Comparison of ENCODE assay signal across 10 cellular contexts in genomic region chr2:96245609-96246390, GRCh38. TPM values are rescaled to one million over a fixed set of nuclear protein-coding genes. Genes with fewer than 3 reads are reported as not detected.
A peak's percentile ranks its signal among the peaks of the same experiment; 100 is the strongest.
DNase-seq lines count a peak whose midpoint lies in the region; ATAC-seq and TF ChIP-seq lines count a peak whose summit lies in the region.
"Had no signal": no experiment of that assay in that cellular context is flagged by ENCODE, and none has a peak within 500 bp of the region (broad histone marks: within the 10 kb centered on the region; RNA-seq: fewer than 3 reads in every experiment).

No MANE protein-coding gene starts in this region.

- H3K4me3 ChIP-seq in fibroblast of mammary gland (ENCODE audit: control insufficient read depth, low read depth, low read length), result no peak overlapping the region
- H3K4me3 ChIP-seq: ascending aorta had no signal

- H3K4me1 Mint-ChIP-seq in activated T-cell treated with anti-CD3 and anti-CD28 coated beads, Interleukin-2, amount 50 U/mL, for 24 hours (ENCODE audit: low read depth), result peaks cover 45% of the 10 kb centered on the region
- H3K4me1 Mint-ChIP-seq in T-cell, result peaks cover 51 to 61% (median 51%) of the 10 kb centered on the region in 3 donors
- peaks cover 37 to 64% of the 10 kb centered on the region in 2 donors for H3K4me1 Mint-ChIP-seq in stimulated activated naive B cell treated with anti-CD40 and anti-IgM and Interleukin-4, amounts not matched to agents 10 μg/mL and 1 μg/mL and 100 μg/mL, for 72 hours

- TF ChIP-seq CTCF in fibroblast of mammary gland (conservative IDR thresholded peaks at IDR 0.05; ENCODE audit: control insufficient read depth, insufficient read depth, low read depth, low read length), result no peak

- H3K36me3 Mint-ChIP-seq in activated T-cell treated with anti-CD3 and anti-CD28 coated beads, Interleukin-2, amount 50 U/mL, for 24 hours (ENCODE audit: low read depth), result peaks cover 15% of the 10 kb centered on the region
- H3K36me3 Mint-ChIP-seq in T-cell, result peaks cover 5% of the 10 kb centered on the region
- peaks cover 39 to 48% of the 10 kb centered on the region in 2 donors for H3K36me3 Mint-ChIP-seq in stimulated activated naive B cell treated with anti-CD40 and anti-IgM and Interleukin-4, amounts not matched to agents 10 μg/mL and 1 μg/mL and 100 μg/mL, for 72 hours

- no peak overlapping the region for H3K4me3 Mint-ChIP-seq in activated T-cell treated with anti-CD3 and anti-CD28 coated beads, Interleukin-2, amount 50 U/mL, for 24 hours
- peak overlapping the region in 1 of 3 donors; percentile 5 for H3K4me3 Mint-ChIP-seq in T-cell
- H3K4me3 Mint-ChIP-seq in stimulated activated naive B cell treated with anti-CD40 and anti-IgM and Interleukin-4, amounts not matched to agents 10 μg/mL and 1 μg/mL and 100 μg/mL, for 72 hours, result peak overlapping the region in 1 of 2 donors; percentile 6

- H3K9me3 Mint-ChIP-seq in activated T-cell treated with anti-CD3 and anti-CD28 coated beads, Interleukin-2, amount 50 U/mL, for 24 hours, result no peaks in the 10 kb centered on the region
- H3K9me3 Mint-ChIP-seq in T-cell, result no peaks in the 10 kb centered on the region
- H3K9me3 Mint-ChIP-seq in stimulated activated naive B cell treated with anti-CD40 and anti-IgM and Interleukin-4, amounts not matched to agents 10 μg/mL and 1 μg/mL and 100 μg/mL, for 72 hours, result peaks cover 4% of the 10 kb centered on the region in 2 donors

- ATAC-seq in T-cell (replicated peaks in 1 of 4) (no peak), HG03280 (IDR thresholded peaks at IDR 0.05; ENCODE audit: unreplicated experiment) (no peak)
- ATAC-seq in stimulated activated naive B cell treated with anti-CD40 and anti-IgM and Interleukin-4, amounts not matched to agents 10 μg/mL and 1 μg/mL and 100 μg/mL, for 72 hours (replicated peaks), result peak; percentile 51 to 56

- CTCF ChIA-PET in T-cell (lab: Charles Lee), result no interaction called here

- POLR2A ChIA-PET in T-cell (lab: Charles Lee), result interaction anchor here (0.6 to 0.8 kb wide), 3 partner anchors 18 to 65 kb away, joined by 3 read pairs; no protein-coding TSS in a partner anchor

- no peaks in the 10 kb centered on the region for H3K27me3 Mint-ChIP-seq in activated T-cell treated with anti-CD3 and anti-CD28 coated beads, Interleukin-2, amount 50 U/mL, for 24 hours
- no peaks in the 10 kb centered on the region for H3K27me3 Mint-ChIP-seq in T-cell
- H3K27me3 Mint-ChIP-seq in stimulated activated naive B cell treated with anti-CD40 and anti-IgM and Interleukin-4, amounts not matched to agents 10 μg/mL and 1 μg/mL and 100 μg/mL, for 72 hours, result no peaks in the 10 kb centered on the region

- no peak for DNase-seq in activated T-cell treated with anti-CD3 and anti-CD28 coated beads, Interleukin-2, amount 50 U/mL, for 24 hours
- no peak for DNase-seq in activated T-cell treated with anti-CD3 and anti-CD28 coated beads, Interleukin-2, amount 50 U/mL, for 48 hours
- DNase-seq in T-cell (peak in 1 of 34 experiments; percentile 30), fibroblast of mammary gland (ENCODE audit: low read depth) (peak; percentile 71), NCI-H1436 (lab: John Stamatoyannopoulos, UW) (no peak), activated T-cell treated with anti-CD3 and anti-CD28 coated beads for 4 hours (no peak)
- DNase-seq in stimulated activated naive B cell treated with anti-CD40 and anti-IgM and Interleukin-4, amounts not matched to agents 10 μg/mL and 1 μg/mL and 100 μg/mL, for 72 hours, result no peak
- DNase-seq: NCI-H1105 treated with DMSO at 0.1 percent for 48 hours had no signal

- H3K27ac Mint-ChIP-seq in activated T-cell treated with anti-CD3 and anti-CD28 coated beads, Interleukin-2, amount 50 U/mL, for 24 hours, result peak overlapping the region; percentile 39
- peak overlapping the region; percentile 68 to 74 for H3K27ac Mint-ChIP-seq in T-cell
- peak overlapping the region; percentile 90 for H3K27ac Mint-ChIP-seq in stimulated activated naive B cell treated with anti-CD40 and anti-IgM and Interleukin-4, amounts not matched to agents 10 μg/mL and 1 μg/mL and 100 μg/mL, for 72 hours

RNA-seq across cellular contexts. Expression of gene TMEM127, which starts 20.0 kb away (rescaled TPM):
- 10 to 100 TPM; 31.2 to 43.0 (median 40.4) TPM for total RNA-seq in T-cell

RNA-seq across cellular contexts. Expression of gene CIAO1, which starts 20.2 kb away (rescaled TPM):
- total RNA-seq in T-cell, result 10 to 100 TPM; 65.2 to 87.0 (median 80.2) TPM

RNA-seq across cellular contexts. Expression of gene STARD7, which starts 37.2 kb away (rescaled TPM):
- total RNA-seq in T-cell, result 10 to 100 TPM; 65.0 to 95.3 (median 84.4) TPM

RNA-seq across cellular contexts. Expression of gene SNRNP200, which starts 59.5 kb away (rescaled TPM):
- total RNA-seq in T-cell, result 100 to 1,000 TPM; 200 to 254 (median 203) TPM

Comparison
In these comparisons a context has a peak if more than half of its experiments do, and no peak if none do; other contexts are left out.
1. H3K27ac Mint-ChIP-seq: peak in every context shown above with its lines; median percentile 90 in stimulated activated naive B cell treated with anti-CD40 and anti-IgM and Interleukin-4, amounts not matched to agents 10 μg/mL and 1 μg/mL and 100 μg/mL, for 72 hours; 71 in T-cell; 39 in activated T-cell treated with anti-CD3 and anti-CD28 coated beads, Interleukin-2, amount 50 U/mL, for 24 hours.
2. ATAC-seq: peak in stimulated activated naive B cell treated with anti-CD40 and anti-IgM and Interleukin-4, amounts not matched to agents 10 μg/mL and 1 μg/mL and 100 μg/mL, for 72 hours (2 of 2); none in T-cell (0 of 4) and HG03280 (single experiment).